Comparison of ENCODE assay signal across 21 cellular contexts in the genomic region with DNA sequence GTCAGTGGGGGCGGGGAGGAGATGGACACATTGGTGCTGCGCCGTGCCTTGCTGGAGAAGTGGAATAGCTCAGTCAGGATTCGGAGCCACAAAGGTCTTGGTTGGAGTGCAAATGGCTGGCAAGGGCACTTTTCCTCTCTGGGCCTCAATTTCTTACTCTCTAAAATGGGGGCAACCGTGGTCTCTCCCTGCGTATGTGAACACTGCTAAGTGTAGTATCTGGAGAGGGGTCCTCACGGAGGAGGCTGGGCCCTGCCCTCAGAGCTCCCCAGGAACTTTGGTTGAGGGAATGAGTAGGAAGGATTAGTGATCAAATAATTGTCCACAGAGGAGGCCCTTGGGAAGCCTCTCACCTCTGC. TPM values are rescaled to one million over a fixed set of nuclear protein-coding genes. Genes with fewer than 3 reads are reported as not detected.
A peak's percentile ranks its signal among the peaks of the same experiment; 100 is the strongest.
DNase-seq lines count a peak whose midpoint lies in the region; ATAC-seq and TF ChIP-seq lines count a peak whose summit lies in the region.
"Had no signal": no experiment of that assay in that cellular context is flagged by ENCODE, and none has a peak within 500 bp of the region (broad histone marks: within the 10 kb centered on the region; RNA-seq: fewer than 3 reads in every experiment).

No MANE protein-coding gene starts in this region.

- WGBS in thyroid gland, 2 donors: 89 to 95% methylated on average over 7 of the region's 7 CpGs

- H3K27me3 Mint-ChIP-seq in activated CD4-positive, alpha-beta memory T cell treated with anti-CD3 and anti-CD28 coated beads, Interleukin-2, amount 10 ng/mL, durations not matched to agents 7 days and 5 days: peaks cover 20% of the 10 kb centered on the region
- H3K27me3 Mint-ChIP-seq: memory B cell had no signal

- no peaks in the 10 kb centered on the region for H3K9me3 Mint-ChIP-seq in activated CD4-positive, alpha-beta memory T cell treated with anti-CD3 and anti-CD28 coated beads, Interleukin-2, amount 10 ng/mL, durations not matched to agents 7 days and 5 days
- H3K9me3 Mint-ChIP-seq: activated naive CD4-positive, alpha-beta T cell treated with anti-CD3 and anti-CD28 coated beads, Interleukin-2, amount 10 ng/mL, durations not matched to agents 7 days and 5 days; effector memory CD8-positive, alpha-beta T cell; memory B cell; naive thymus-derived CD4-positive, alpha-beta T cell had no signal

- H3K4me1 ChIP-seq in Panc1 (ENCODE audit: control insufficient read depth, insufficient read depth, low read length) (peaks cover 15% of the 10 kb centered on the region), lower lobe of right lung (peaks cover 22% of the 10 kb centered on the region), thyroid gland (peaks cover 5 to 38% of the 10 kb centered on the region in 2 donors)

- POLR2A ChIA-PET in Panc1 (lab: Charles Lee): interaction anchor here (0.6 kb wide), 1 partner anchor 1397 kb away, joined by 3 read pairs; no protein-coding TSS in a partner anchor
- POLR2A ChIA-PET in activated CD4-positive, alpha-beta memory T cell treated with anti-CD3 and anti-CD28 coated beads, Interleukin-2, amount 10 ng/mL, durations not matched to agents 7 days and 5 days (lab: Charles Lee): no interaction called here

- intact Hi-C loops in Panc1 (cut with micrococcal nuclease; ENCODE audit: unreplicated experiment) (no loop called here), lower lobe of right lung (cut with DNase I) (no loop called here), thyroid gland (cut with DNase I) (no loop called here)

- in situ Hi-C loops in Panc1 (cut with HindIII; ENCODE audit: low pct_unique_long_range_greater_than_20kb, low sequenced_read_pairs): no loop called here

- no TSS peak for BruUV-seq in Panc1 (replicated peaks; lab: Mats Ljungman, UMichigan)

- H3K4me3 ChIP-seq in HL-60 (replicated peaks; ENCODE audit: insufficient read depth, low read length) (peak overlapping the region; percentile 59), Panc1 (ENCODE audit: low read depth in 2 of 2, low read length in 2 of 2) (no peak overlapping the region), lower lobe of right lung (peak overlapping the region; percentile 17), thyroid gland (replicated peaks in 1 of 3) (no peak overlapping the region)

- H3K27ac ChIP-seq in HL-60 (replicated peaks): peak overlapping the region; percentile 63
- peak overlapping the region; percentile 2; the same call in 1 of the 2 replicates for H3K27ac ChIP-seq in Panc1 (ENCODE audit: low read length)
- H3K27ac ChIP-seq in lower lobe of right lung: peak overlapping the region; percentile 18
- H3K27ac ChIP-seq in thyroid gland: peak overlapping the region; percentile 7 to 39 (median 22)
- H3K27ac ChIP-seq: gastroesophageal sphincter had no signal

- H3K9me3 ChIP-seq in Panc1 (ENCODE audit: control insufficient read depth, insufficient read depth, low read depth, low read length): no peaks in the 10 kb centered on the region
- H3K9me3 ChIP-seq in lower lobe of right lung: no peaks in the 10 kb centered on the region
- H3K9me3 ChIP-seq in thyroid gland: no peaks in the 10 kb centered on the region
- H3K9me3 ChIP-seq: esophagus squamous epithelium, gastroesophageal sphincter had no signal

- ATAC-seq in Panc1 (no peak), lower lobe of right lung (no peak)
- ATAC-seq: effector memory CD8-positive, alpha-beta T cell; gastroesophageal sphincter had no signal

- no peaks in the 10 kb centered on the region for H3K36me3 Mint-ChIP-seq in activated CD4-positive, alpha-beta memory T cell treated with anti-CD3 and anti-CD28 coated beads, Interleukin-2, amount 10 ng/mL, durations not matched to agents 7 days and 5 days (ENCODE audit: low read depth)
- H3K36me3 Mint-ChIP-seq: activated naive CD4-positive, alpha-beta T cell treated with anti-CD3 and anti-CD28 coated beads, Interleukin-2, amount 10 ng/mL, durations not matched to agents 7 days and 5 days; memory B cell; naive thymus-derived CD4-positive, alpha-beta T cell had no signal

- no peak for TF ChIP-seq POLR2A in thyroid gland (IDR thresholded peaks at IDR 0.05)

- H3K4me1 Mint-ChIP-seq in activated CD4-positive, alpha-beta memory T cell treated with anti-CD3 and anti-CD28 coated beads, Interleukin-2, amount 10 ng/mL, durations not matched to agents 7 days and 5 days: no peaks in the 10 kb centered on the region
- H3K4me1 Mint-ChIP-seq: activated naive CD4-positive, alpha-beta T cell treated with anti-CD3 and anti-CD28 coated beads, Interleukin-2, amount 10 ng/mL, durations not matched to agents 7 days and 5 days had no signal

- no peaks in the 10 kb centered on the region for H3K27me3 ChIP-seq in HL-60 (ENCODE audit: insufficient read depth, poor library complexity, severe bottlenecking)
- no peaks in the 10 kb centered on the region for H3K27me3 ChIP-seq in Panc1 (ENCODE audit: control insufficient read depth, insufficient read depth, low read length)
- H3K27me3 ChIP-seq in lower lobe of right lung (ENCODE audit: low read depth): no peaks in the 10 kb centered on the region
- H3K27me3 ChIP-seq in thyroid gland: no peaks in the 10 kb centered on the region
- H3K27me3 ChIP-seq: esophagus squamous epithelium had no signal

- no peak overlapping the region for H3K4me3 Mint-ChIP-seq in activated CD4-positive, alpha-beta memory T cell treated with anti-CD3 and anti-CD28 coated beads, Interleukin-2, amount 10 ng/mL, durations not matched to agents 7 days and 5 days
- H3K4me3 Mint-ChIP-seq: activated naive CD4-positive, alpha-beta T cell treated with anti-CD3 and anti-CD28 coated beads, Interleukin-2, amount 10 ng/mL, durations not matched to agents 7 days and 5 days; effector memory CD8-positive, alpha-beta T cell; memory B cell; naive thymus-derived CD4-positive, alpha-beta T cell had no signal

- no peak overlapping the region for H3K27ac Mint-ChIP-seq in activated CD4-positive, alpha-beta memory T cell treated with anti-CD3 and anti-CD28 coated beads, Interleukin-2, amount 10 ng/mL, durations not matched to agents 7 days and 5 days
- H3K27ac Mint-ChIP-seq: activated naive CD4-positive, alpha-beta T cell treated with anti-CD3 and anti-CD28 coated beads, Interleukin-2, amount 10 ng/mL, durations not matched to agents 7 days and 5 days; effector memory CD8-positive, alpha-beta T cell; memory B cell; naive thymus-derived CD4-positive, alpha-beta T cell had no signal

- TF ChIP-seq CTCF in HL-60 (IDR thresholded peaks at IDR 0.05; ENCODE audit: insufficient read depth, low read length): no peak
- TF ChIP-seq CTCF in Panc1 (IDR thresholded peaks at IDR 0.05): no peak
- no peak for TF ChIP-seq CTCF in lower lobe of right lung (IDR thresholded peaks at IDR 0.05)
- no peak for TF ChIP-seq CTCF in thyroid gland (IDR thresholded peaks at IDR 0.05)

- CTCF ChIA-PET in Panc1 (lab: Charles Lee): interaction anchor here (0.6 to 1.4 kb wide), 3 partner anchors 17 to 187 kb away, joined by 3 to 7 read pairs (median 5); no protein-coding TSS in a partner anchor
- CTCF ChIA-PET in activated CD4-positive, alpha-beta memory T cell treated with anti-CD3 and anti-CD28 coated beads, Interleukin-2, amount 10 ng/mL, durations not matched to agents 7 days and 5 days (lab: Charles Lee): interaction anchor here (1.0 to 1.4 kb wide), 3 partner anchors 16 to 79 kb away, joined by 3 to 4 read pairs (median 4); no protein-coding TSS in a partner anchor

- H3K36me3 ChIP-seq in Panc1 (ENCODE audit: control insufficient read depth, insufficient read depth, low read length) (no peaks in the 10 kb centered on the region), lower lobe of right lung (no peaks in the 10 kb centered on the region), thyroid gland (no peaks in the 10 kb centered on the region)
- H3K36me3 ChIP-seq: esophagus squamous epithelium, gastroesophageal sphincter had no signal

- DNase-seq in HL-60 (ENCODE audit: low read depth in 1 of 2, low spot score in 1 of 2): no peak
- no peak for DNase-seq in Panc1 (ENCODE audit: low read depth, low spot score)
- no peak for DNase-seq in lower lobe of right lung
- no peak for DNase-seq in thyroid gland
- DNase-seq in activated CD8-positive, alpha-beta memory T cell treated with anti-CD3 and anti-CD28 coated beads, Interleukin-2, amount 50 U/mL, for 4 hours: no peak
- DNase-seq in activated CD4-positive, alpha-beta memory T cell treated with anti-CD3 and anti-CD28 coated beads, Interleukin-2, amount 10 ng/mL, durations not matched to agents 7 days and 5 days: no peak
- DNase-seq in activated naive CD4-positive, alpha-beta T cell treated with anti-CD3 and anti-CD28 coated beads, Interleukin-2, amount 50 U/mL, for 16 hours: no peak
- DNase-seq: activated CD4-positive, alpha-beta T cell treated with anti-CD3 and anti-CD28 coated beads for 1 hour; activated naive CD4-positive, alpha-beta T cell treated with anti-CD3 and anti-CD28 coated beads, Interleukin-2, amount 10 ng/mL, durations not matched to agents 7 days and 5 days; cerebellar nuclear complex; DMS79 treated with DMSO at 0.1 percent for 48 hours; effector memory CD8-positive, alpha-beta T cell; esophagus squamous epithelium; naive thymus-derived CD4-positive, alpha-beta T cell; NCI-H1048; NCI-H187; stimulated activated CD4-positive, alpha-beta T cell treated with anti-CD3 and anti-CD28 coated beads, Interleukin-15, amount 100 ng/mL, for 24 hours; stimulated activated CD8-positive, alpha-beta memory T cell treated with anti-CD3 and anti-CD28 coated beads, Interleukin-4, amount 100 ng/mL, for 48 hours had no signal

RNA-seq across cellular contexts. Expression of a gene that starts 0.5 kb away (rescaled TPM):
- total RNA-seq in Panc1 (2021; ENCODE audit: unreplicated experiment) (0.59 TPM), lower lobe of right lung (3.6 TPM), thyroid gland (1 to 10 TPM in 3 of 4 donors, under 1 TPM in 1; 0.93 to 4.0 (median 2.8) TPM)
- 0.45 TPM for polyA plus RNA-seq in Panc1 (2012; ENCODE audit: insufficient read length)
- not detected for total RNA-seq in activated CD4-positive, alpha-beta memory T cell treated with anti-CD3 and anti-CD28 coated beads, Interleukin-2, amount 10 ng/mL, durations not matched to agents 7 days and 5 days
- total RNA-seq: HT1080 had no signal
- polyA plus RNA-seq: naive thymus-derived CD4-positive, alpha-beta T cell had no signal

RNA-seq across cellular contexts. Expression of a gene that starts 35.4 kb away (rescaled TPM):
- total RNA-seq in Panc1 (2021; ENCODE audit: unreplicated experiment) (43.2 TPM), lower lobe of right lung (56.5 TPM), thyroid gland (100 to 1,000 TPM in 1 of 4 donors, 10 to 100 TPM in 3; 54.0 to 125 (median 61.4) TPM)
- polyA plus RNA-seq in Panc1 (2012; ENCODE audit: insufficient read length): 52.5 TPM
- total RNA-seq in activated CD4-positive, alpha-beta memory T cell treated with anti-CD3 and anti-CD28 coated beads, Interleukin-2, amount 10 ng/mL, durations not matched to agents 7 days and 5 days: under 1 TPM; 0.05 TPM
- polyA plus RNA-seq: naive thymus-derived CD4-positive, alpha-beta T cell had no signal

RNA-seq across cellular contexts. Expression of a gene that starts 54.6 kb away (rescaled TPM):
- total RNA-seq in Panc1 (2021; ENCODE audit: unreplicated experiment): 2.4 TPM
- 2.0 TPM for polyA plus RNA-seq in Panc1 (2012; ENCODE audit: insufficient read length)
- 6.5 TPM for total RNA-seq in lower lobe of right lung
- total RNA-seq in thyroid gland: 10 to 100 TPM; 29.3 to 38.1 (median 37.7) TPM
- total RNA-seq in activated CD4-positive, alpha-beta memory T cell treated with anti-CD3 and anti-CD28 coated beads, Interleukin-2, amount 10 ng/mL, durations not matched to agents 7 days and 5 days: not detected
- polyA plus RNA-seq: naive thymus-derived CD4-positive, alpha-beta T cell had no signal

Comparison
In these comparisons a context has a peak if more than half of its experiments do, and no peak if none do; other contexts are left out.
1. H3K27ac ChIP-seq: peak in every context shown above with its lines; median percentile 63 in HL-60; 22 in thyroid gland; 18 in lower lobe of right lung; 2 in Panc1.
2. H3K4me3 ChIP-seq: peak in HL-60 (single experiment) and lower lobe of right lung (single experiment); none in Panc1 (0 of 2) and thyroid gland (0 of 3).
3. RNA of a gene that starts 35.4 kb away (total RNA-seq): 54.0 to 125 TPM in thyroid gland, 56.5 TPM in lower lobe of right lung (single experiment) and 43.2 TPM in Panc1 (single experiment); 0.05 TPM in activated CD4-positive, alpha-beta memory T cell treated with anti-CD3 and anti-CD28 coated beads, Interleukin-2, amount 10 ng/mL, durations not matched to agents 7 days and 5 days; every median in the first group is over 10 times any median in the second.